ENCODE assay signal across 1 cellular context in genomic region chr3:43759297-43759782, GRCh38.
A peak's percentile ranks its signal among the peaks of the same experiment; 100 is the strongest.
TF ChIP-seq lines count a peak whose summit lies in the region.

No MANE protein-coding gene starts in this region.

TF ChIP-seq in IMR-90, 13 proteins besides CTCF, POLR2A, EP300 and RAD21:
- TF ChIP-seq MAZ (IDR thresholded peaks at IDR 0.05; ENCODE audit: borderline replicate concordance, low read depth, low read length) (no peak), MXI1 (IDR thresholded peaks at IDR 0.05; ENCODE audit: borderline replicate concordance, low read depth, low read length) (0 out of 2 replicates have a peak, but pooled peaks have one; percentile 17), MAFK (IDR thresholded peaks at IDR 0.05; ENCODE audit: low read depth, low read length) (peak; percentile 88), CEBPB (IDR thresholded peaks at IDR 0.05; ENCODE audit: low read depth, low read length) (no peak), NFE2L2 (IDR thresholded peaks at IDR 0.05; ENCODE audit: low read depth, low read length) (no peak), BHLHE40 (IDR thresholded peaks at IDR 0.05; ENCODE audit: low read depth, low read length) (peak; percentile 88), CHD1 (IDR thresholded peaks at IDR 0.05; ENCODE audit: low read depth, low read length) (no peak), USF2 (IDR thresholded peaks at IDR 0.05; ENCODE audit: low read depth, low read length) (peak; percentile 70), ELK1 (IDR thresholded peaks at IDR 0.05; ENCODE audit: borderline replicate concordance, low read depth, low read length) (no peak), RCOR1 (IDR thresholded peaks at IDR 0.05; ENCODE audit: insufficient replicate concordance, low read length) (no peak), FOS (IDR thresholded peaks at IDR 0.05; ENCODE audit: low read depth, low read length) (0 out of 2 replicates have a peak, but pooled peaks have one; percentile 4), RFX5 (IDR thresholded peaks at IDR 0.05; ENCODE audit: low read depth, low read length) (no peak), SMC3 (IDR thresholded peaks at IDR 0.05; ENCODE audit: low read depth, low read length) (0 out of 2 replicates have a peak, but pooled peaks have one; percentile 18)
